Comparison of ENCODE assay signal across 20 cellular contexts in genomic region chr17:34668206-34668605, GRCh38.
"Had no signal": no experiment of that assay in that cellular context is flagged by ENCODE, and none has a peak within 500 bp of the region (broad histone marks: within the 10 kb centered on the region; RNA-seq: fewer than 3 reads in every experiment).

No MANE protein-coding gene starts in this region.

- H3K27ac ChIP-seq: colonic mucosa, epithelial cell of prostate, esophagus muscularis mucosa, esophagus squamous epithelium, foreskin keratinocyte, gastrocnemius medialis, gastroesophageal sphincter, heart left ventricle, heart right ventricle had no signal

- H3K4me3 ChIP-seq: colonic mucosa, dorsolateral prefrontal cortex, esophagus muscularis mucosa, esophagus squamous epithelium, gastrocnemius medialis, gastroesophageal sphincter, heart left ventricle, heart right ventricle had no signal

- DNase-seq: colonic mucosa; cortex of kidney; dermis blood vessel endothelial cell; effector CD4-positive, alpha-beta T cell; effector CD8-positive, alpha-beta T cell; effector memory CD4-positive, alpha-beta T cell; effector memory CD8-positive, alpha-beta T cell; erythroblast; esophagus squamous epithelium; foreskin fibroblast; foreskin keratinocyte; foreskin melanocyte; gastrocnemius medialis; glutamatergic neuron; heart left ventricle; heart right ventricle had no signal
